In the genomic region with DNA sequence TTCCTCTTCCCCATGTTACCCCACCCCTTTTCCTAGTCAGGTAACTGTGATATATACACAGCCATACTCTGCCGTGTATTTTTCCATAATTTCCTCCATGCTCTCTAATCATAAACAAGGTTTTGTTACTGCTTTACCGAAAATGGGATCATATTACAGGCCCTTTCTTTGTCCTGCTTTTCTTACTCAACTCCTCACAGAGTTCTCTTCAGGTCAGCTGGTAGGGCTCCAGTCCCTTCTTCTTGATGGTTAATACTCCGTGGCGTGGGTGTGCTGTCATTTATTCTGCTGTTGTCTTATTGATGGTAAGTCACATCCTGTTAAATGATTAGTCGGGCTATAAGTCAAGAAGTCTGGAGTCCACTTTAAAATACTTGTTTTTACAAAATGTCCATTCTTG, we compare ENCODE assay signal across 15 cellular contexts. TPM values are rescaled to one million over a fixed set of nuclear protein-coding genes. Genes with fewer than 3 reads are reported as not detected.
DNase-seq lines count a peak whose midpoint lies in the region; TF ChIP-seq lines count a peak whose summit lies in the region.
"Had no signal": no experiment of that assay in that cellular context is flagged by ENCODE, and none has a peak within 500 bp of the region (broad histone marks: within the 10 kb centered on the region; RNA-seq: fewer than 3 reads in every experiment).

No MANE protein-coding gene starts in this region.

- H3K4me3 Mint-ChIP-seq in Calu3 (ENCODE audit: low read depth, unreplicated experiment): no peak overlapping the region
- H3K4me3 Mint-ChIP-seq: activated B cell treated with CpG ODN at 0.5 μM for 24 hours, memory B cell had no signal

- H3K27me3 ChIP-seq in suprapubic skin: no peaks in the 10 kb centered on the region

- peaks cover 19% of the 10 kb centered on the region for H3K4me1 Mint-ChIP-seq in Calu3 (ENCODE audit: low read depth, unreplicated experiment)
- H3K4me1 Mint-ChIP-seq: memory B cell had no signal

- no peak overlapping the region for H3K27ac Mint-ChIP-seq in Calu3 (ENCODE audit: unreplicated experiment)
- H3K27ac Mint-ChIP-seq: activated B cell treated with CpG ODN at 0.5 μM for 24 hours had no signal

- TF ChIP-seq CTCF in foreskin fibroblast (IDR thresholded peaks at IDR 0.05; ENCODE audit: low read depth, low read length): no peak
- TF ChIP-seq CTCF in suprapubic skin (IDR thresholded peaks at IDR 0.05): no peak
- TF ChIP-seq CTCF in lower leg skin (IDR thresholded peaks at IDR 0.05): no peak
- TF ChIP-seq CTCF in Calu3 (IDR thresholded peaks at IDR 0.05; ENCODE audit: unreplicated experiment): no peak

- H3K9me3 Mint-ChIP-seq in Calu3 (ENCODE audit: low read depth, unreplicated experiment): no peaks in the 10 kb centered on the region
- H3K9me3 Mint-ChIP-seq: activated B cell treated with CpG ODN at 0.5 μM for 24 hours, memory B cell had no signal

- H3K4me1 ChIP-seq in suprapubic skin: peaks cover 25% of the 10 kb centered on the region

- WGBS in suprapubic skin: 51% methylated on average over 5 of the region's 5 CpGs
- WGBS in lower leg skin, 2 donors: 33 to 46% methylated on average over 5 of the region's 5 CpGs

- intact Hi-C loops in lower leg skin (cut with DNase I; ENCODE audit: low total_unique reads): no loop called here
- intact Hi-C loops in Calu3 (cut with micrococcal nuclease; ENCODE audit: unreplicated experiment): no loop called here

- no TSS peak for BruUV-seq in Calu3 (replicated peaks; lab: Mats Ljungman, UMichigan)

- peaks cover 8% of the 10 kb centered on the region for H3K36me3 Mint-ChIP-seq in Calu3 (ENCODE audit: insufficient read depth, unreplicated experiment)

- H3K4me3 ChIP-seq in foreskin fibroblast (ENCODE audit: low read depth in 1 of 2, low read length in 2 of 2) (no peak overlapping the region), suprapubic skin (no peak overlapping the region), lower leg skin (ENCODE audit: low read depth, poor library complexity, severe bottlenecking) (no peak overlapping the region)

- peak overlapping the region; percentile 39 for H3K27ac ChIP-seq in suprapubic skin

- no peaks in the 10 kb centered on the region for H3K27me3 Mint-ChIP-seq in Calu3 (ENCODE audit: unreplicated experiment)
- H3K27me3 Mint-ChIP-seq: activated B cell treated with CpG ODN at 0.5 μM for 24 hours, memory B cell had no signal

- H3K9me3 ChIP-seq in suprapubic skin: no peaks in the 10 kb centered on the region

- TF ChIP-seq POLR2A in suprapubic skin (IDR thresholded peaks at IDR 0.05) (no peak), lower leg skin (IDR thresholded peaks at IDR 0.05) (no peak)

- CTCF ChIA-PET in Calu3 (lab: Charles Lee): no interaction called here

- no peak for TF ChIP-seq EP300 in suprapubic skin (IDR thresholded peaks at IDR 0.05)

- DNase-seq in activated CD8-positive, alpha-beta memory T cell treated with anti-CD3 and anti-CD28 coated beads for 24 hours: peak; percentile 3
- no peak for DNase-seq in activated CD8-positive, alpha-beta memory T cell treated with anti-CD3 and anti-CD28 coated beads, Interleukin-2, amount 50 U/mL, for 48 hours
- DNase-seq in SW480 (ENCODE audit: low spot score): peak; percentile 11
- peak; percentile 69 to 74 for DNase-seq in foreskin fibroblast
- no peak for DNase-seq in suprapubic skin (ENCODE audit: low spot score in 2 of 2)
- DNase-seq in HUDEP-2 (lab: John Stamatoyannopoulos, UW; ENCODE audit: unreplicated experiment in 76 of 76): no peak
- no peak for DNase-seq in lower leg skin (ENCODE audit: low spot score in 2 of 2)
- no peak for DNase-seq in Calu3
- DNase-seq: activated B cell treated with CpG ODN at 0.5 μM for 24 hours; AML-193; central memory CD4-positive, alpha-beta T cell; NCI-H345; retina; SIG-M5 had no signal

- peaks cover 6% of the 10 kb centered on the region for H3K36me3 ChIP-seq in suprapubic skin

RNA-seq across cellular contexts. Expression of gene PI16, which starts 24.9 kb away (rescaled TPM):
- total RNA-seq in suprapubic skin (10 to 100 TPM in 1 of 4 donors, 1 to 10 TPM in 3; 2.8 to 17.2 (median 3.9) TPM), lower leg skin (10 to 100 TPM in 1 of 4 donors, 1 to 10 TPM in 3; 2.1 to 18.5 (median 2.7) TPM), Calu3 (2022) (0.17 and 0.32 TPM in 2 replicates)

RNA-seq across cellular contexts. Expression of gene C6orf89, which starts 43.9 kb away (rescaled TPM):
- 10 to 100 TPM; 29.8 to 42.1 (median 37.9) TPM for total RNA-seq in suprapubic skin
- total RNA-seq in lower leg skin: 10 to 100 TPM; 27.5 to 47.4 (median 30.5) TPM
- 58.3 and 61.1 TPM in 2 replicates for total RNA-seq in Calu3 (2022)

RNA-seq across cellular contexts. Expression of gene PPIL1, which starts 55.0 kb away (rescaled TPM):
- 10 to 100 TPM in 1 of 4 donors, 1 to 10 TPM in 3; 4.1 to 16.6 (median 7.7) TPM for total RNA-seq in suprapubic skin
- 1 to 10 TPM; 2.2 to 9.3 (median 7.3) TPM for total RNA-seq in lower leg skin
- 59.6 and 64.4 TPM in 2 replicates for total RNA-seq in Calu3 (2022)

RNA-seq across cellular contexts. Expression of gene MTCH1, which starts 56.4 kb away (rescaled TPM):
- total RNA-seq in suprapubic skin (100 to 1,000 TPM; 160 to 220 (median 183) TPM), lower leg skin (100 to 1,000 TPM; 166 to 219 (median 188) TPM), Calu3 (2022) (288 and 291 TPM in 2 replicates)

Comparison
In these comparisons a context has a peak if more than half of its experiments do, and no peak if none do; other contexts are left out.
1. DNase-seq: peak in activated CD8-positive, alpha-beta memory T cell treated with anti-CD3 and anti-CD28 coated beads for 24 hours (single experiment), SW480 (single experiment) and foreskin fibroblast (2 of 2); none in activated CD8-positive, alpha-beta memory T cell treated with anti-CD3 and anti-CD28 coated beads, Interleukin-2, amount 50 U/mL, for 48 hours (single experiment), suprapubic skin (0 of 2), HUDEP-2 (0 of 76), lower leg skin (0 of 2) and Calu3 (single experiment).